8 cellular contexts compared by ENCODE assay signal in genomic region chr5:9898319-9898718, GRCh38.
DNase-seq lines count a peak whose midpoint lies in the region; ATAC-seq and TF ChIP-seq lines count a peak whose summit lies in the region.

No MANE protein-coding gene starts in this region.

- no peaks in the 10 kb centered on the region for H3K36me3 ChIP-seq in lower lobe of right lung

- H3K4me3 ChIP-seq in Jurkat, Clone E6-1 (ENCODE audit: low read length) = no peak overlapping the region
- H3K4me3 ChIP-seq in astrocyte of the cerebellum (ENCODE audit: low read depth, low read length) = no peak overlapping the region
- no peak overlapping the region for H3K4me3 ChIP-seq in lower lobe of right lung

- no peaks in the 10 kb centered on the region for H3K27me3 ChIP-seq in lower lobe of right lung (ENCODE audit: low read depth)

- H3K9me3 ChIP-seq in lower lobe of right lung = no peaks in the 10 kb centered on the region

- TF ChIP-seq CTCF in astrocyte of the cerebellum (IDR thresholded peaks at IDR 0.05; ENCODE audit: low read depth, low read length, missing control alignments) = peak; percentile 53
- peak; percentile 34 for TF ChIP-seq CTCF in lower lobe of right lung (IDR thresholded peaks at IDR 0.05)

- H3K27ac ChIP-seq in lower lobe of right lung = no peak overlapping the region

- in situ Hi-C loops in astrocyte of the cerebellum (cut with HindIII; ENCODE audit: low sequenced_read_pairs) = no loop called here

- peak; percentile 53 to 69 for ATAC-seq in lower lobe of right lung
- ATAC-seq in HG03175 (IDR thresholded peaks at IDR 0.05; ENCODE audit: unreplicated experiment) = no peak

- intact Hi-C loops in lower lobe of right lung (cut with DNase I) = no loop called here

- DNase-seq in COR-L47 (lab: John Stamatoyannopoulos, UW) (peak; percentile 5), astrocyte of the cerebellum (ENCODE audit: low read depth) (no peak), lower lobe of right lung (no peak), GM19240 (ENCODE audit: insufficient read length, low spot score) (no peak), NCI-H2107 treated with DMSO at 0.1 percent for 48 hours (lab: John Stamatoyannopoulos, UW; ENCODE audit: unreplicated experiment) (no peak)
- peak; percentile 28 for DNase-seq in Jurkat, Clone E6-1 (ENCODE audit: low read depth, low spot score)
- no peak for DNase-seq in effector CD8-positive, alpha-beta T cell (lab: John Stamatoyannopoulos, UW)

- H3K4me1 ChIP-seq in lower lobe of right lung = no peaks in the 10 kb centered on the region

Comparison
In these comparisons a context has a peak if more than half of its experiments do, and no peak if none do; other contexts are left out.
1. DNase-seq: peak in COR-L47 (single experiment) and Jurkat, Clone E6-1 (single experiment); none in astrocyte of the cerebellum (single experiment), lower lobe of right lung (single experiment), effector CD8-positive, alpha-beta T cell (single experiment), GM19240 (single experiment) and NCI-H2107 treated with DMSO at 0.1 percent for 48 hours (single experiment).